Comparison of ENCODE assay signal across 25 cellular contexts in the genomic region with DNA sequence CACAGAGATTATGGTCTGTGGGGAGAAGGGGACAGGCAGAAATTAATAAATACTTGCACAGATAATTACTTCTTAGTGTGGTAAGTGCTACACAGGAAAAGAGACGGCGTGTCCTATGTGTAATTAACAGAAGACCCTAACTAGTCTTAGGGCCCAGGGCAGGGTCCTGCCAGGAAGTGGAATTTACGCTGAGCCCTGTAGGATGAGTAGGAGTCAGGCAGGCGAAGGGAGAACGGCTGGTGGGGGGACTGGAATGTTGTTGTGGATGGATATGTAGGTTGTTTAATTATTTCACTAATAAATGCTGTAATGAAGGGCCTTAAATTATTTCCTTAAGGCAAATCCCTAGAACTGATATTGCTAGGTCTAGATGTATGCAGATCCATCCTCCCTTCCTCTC.
"Had no signal": no experiment of that assay in that cellular context is flagged by ENCODE, and none has a peak within 500 bp of the region (broad histone marks: within the 10 kb centered on the region; RNA-seq: fewer than 3 reads in every experiment).

No MANE protein-coding gene starts in this region.

- H3K27ac ChIP-seq: colonic mucosa, coronary artery, dorsolateral prefrontal cortex, epithelial cell of prostate, esophagus muscularis mucosa, esophagus squamous epithelium, foreskin keratinocyte, gastrocnemius medialis, gastroesophageal sphincter, heart left ventricle, heart right ventricle had no signal

- H3K4me1 ChIP-seq: colonic mucosa, esophagus muscularis mucosa, esophagus squamous epithelium, foreskin keratinocyte, gastrocnemius medialis, gastroesophageal sphincter, heart left ventricle, heart right ventricle had no signal

- H3K27me3 ChIP-seq: colonic mucosa, dorsolateral prefrontal cortex, esophagus muscularis mucosa, foreskin keratinocyte, gastrocnemius medialis, heart left ventricle had no signal

- ATAC-seq: effector memory CD8-positive, alpha-beta T cell; esophagus mucosa; foreskin keratinocyte; gastrocnemius medialis; gastroesophageal sphincter; heart left ventricle; heart right ventricle had no signal

- H3K4me3 ChIP-seq: colonic mucosa, coronary artery, dorsolateral prefrontal cortex, esophagus muscularis mucosa, esophagus squamous epithelium, gastrocnemius medialis, gastroesophageal sphincter, heart left ventricle, heart right ventricle had no signal

- H3K9me3 ChIP-seq: colonic mucosa, esophagus muscularis mucosa, esophagus squamous epithelium, gastrocnemius medialis, gastroesophageal sphincter, heart left ventricle, heart right ventricle had no signal

- H3K27ac Mint-ChIP-seq: dendritic cell treated with granulocyte-macrophage colony-stimulating factor and Interleukin-4, amounts not matched to agents 40 ng/mL and 50 ng/mL, for 4 days; effector memory CD8-positive, alpha-beta T cell; endodermal cell had no signal

- H3K9me3 Mint-ChIP-seq: dendritic cell treated with granulocyte-macrophage colony-stimulating factor and Interleukin-4, amounts not matched to agents 40 ng/mL and 50 ng/mL, for 4 days; effector memory CD8-positive, alpha-beta T cell had no signal

- H3K4me3 Mint-ChIP-seq: dendritic cell treated with granulocyte-macrophage colony-stimulating factor and Interleukin-4, amounts not matched to agents 40 ng/mL and 50 ng/mL, for 4 days; effector memory CD8-positive, alpha-beta T cell; endodermal cell had no signal

- DNase-seq: colonic mucosa; cortex of kidney; dermis blood vessel endothelial cell; dorsolateral prefrontal cortex; effector CD4-positive, alpha-beta T cell; effector CD8-positive, alpha-beta T cell; effector memory CD4-positive, alpha-beta T cell; effector memory CD8-positive, alpha-beta T cell; endodermal cell; erythroblast; esophagus squamous epithelium; foreskin fibroblast; foreskin keratinocyte; foreskin melanocyte; gastrocnemius medialis; glutamatergic neuron; head of caudate nucleus; heart left ventricle; heart right ventricle had no signal

- H3K36me3 ChIP-seq: colonic mucosa, esophagus muscularis mucosa, esophagus squamous epithelium, gastrocnemius medialis, heart left ventricle, heart right ventricle had no signal
